13 cellular contexts compared by ENCODE assay signal in the genomic region with DNA sequence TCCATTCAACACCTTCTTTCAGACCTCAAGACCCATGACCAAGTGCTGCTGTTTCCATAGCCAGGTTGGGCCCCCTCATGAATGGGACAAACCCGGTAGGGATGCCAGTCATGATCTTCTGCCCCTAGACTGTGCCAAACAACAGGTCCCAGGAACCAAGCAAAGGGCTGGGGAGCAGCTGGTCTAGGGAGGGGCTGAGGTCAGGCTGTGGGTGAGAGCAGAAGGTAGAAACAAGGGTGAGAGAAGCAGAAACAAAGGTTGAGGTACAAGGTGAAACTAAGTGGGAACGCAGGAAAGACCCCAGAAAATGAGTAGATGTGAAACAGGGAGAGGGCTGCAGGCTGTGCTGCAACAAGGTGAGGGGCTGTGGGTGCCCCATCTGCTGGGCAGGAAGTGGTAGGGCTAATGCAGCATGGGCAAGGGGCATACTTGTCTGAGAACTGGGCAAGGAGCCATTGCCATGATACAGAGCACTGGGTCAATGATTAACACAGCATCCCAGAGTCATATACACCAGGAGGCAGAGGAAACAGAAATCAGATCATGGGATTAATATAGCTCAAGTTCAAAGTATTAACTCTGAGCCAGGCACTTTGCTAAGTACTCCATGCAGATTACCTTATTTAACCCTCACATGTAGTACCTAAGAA. TPM values are rescaled to one million over a fixed set of nuclear protein-coding genes. Genes with fewer than 3 reads are reported as not detected.
DNase-seq lines count a peak whose midpoint lies in the region; ATAC-seq and TF ChIP-seq lines count a peak whose summit lies in the region.
"Had no signal": no experiment of that assay in that cellular context is flagged by ENCODE, and none has a peak within 500 bp of the region (broad histone marks: within the 10 kb centered on the region; RNA-seq: fewer than 3 reads in every experiment).

No MANE protein-coding gene starts in this region.

- peak in 4 of 7 experiments; percentile 46 to 50 (median 48) for TF ChIP-seq CTCF in body of pancreas (IDR thresholded peaks at IDR 0.05)

- 71 to 89% methylated on average over 2 of the region's 2 CpGs for WGBS in body of pancreas, 2 donors

- in situ Hi-C loops in HAP-1 (cut with MboI; ENCODE audit: low sequenced_read_pairs): no loop called here

- TF ChIP-seq POLR2A in body of pancreas (IDR thresholded peaks at IDR 0.05): no peak

- H3K36me3 ChIP-seq in body of pancreas (replicated peaks in 1 of 2; ENCODE audit: insufficient read depth in 1 of 2, low read depth in 2 of 2) (no peaks in the 10 kb centered on the region), HAP-1 (replicated peaks) (no peaks in the 10 kb centered on the region)
- H3K36me3 ChIP-seq: BLaER1 had no signal

- no peaks in the 10 kb centered on the region for H3K27me3 ChIP-seq in body of pancreas
- H3K27me3 ChIP-seq in HAP-1 (ENCODE audit: low read depth): no peaks in the 10 kb centered on the region
- H3K27me3 ChIP-seq: BLaER1 had no signal

- H3K4me3 ChIP-seq in body of pancreas: no peak overlapping the region
- H3K4me3 ChIP-seq in HAP-1: no peak overlapping the region
- H3K4me3 ChIP-seq: BLaER1 had no signal

- intact Hi-C loops in body of pancreas (cut with DNase I): no loop called here

- H3K4me1 ChIP-seq in body of pancreas (peaks cover 14% of the 10 kb centered on the region), HAP-1 (no peaks in the 10 kb centered on the region)
- H3K4me1 ChIP-seq: BLaER1 had no signal

- H3K9me3 ChIP-seq in body of pancreas (no peaks in the 10 kb centered on the region), HAP-1 (no peaks in the 10 kb centered on the region)
- H3K9me3 ChIP-seq: BLaER1 had no signal

- DNase-seq in DMS53 (lab: John Stamatoyannopoulos, UW) (peak; percentile 89), HT-29 (ENCODE audit: low spot score) (peak; percentile 87), body of pancreas (peak; percentile 62 to 87 (median 82)), mucosa of gallbladder (ENCODE audit: low spot score) (peak; percentile 69), HAP-1 (ENCODE audit: low spot score in 2 of 2) (no peak), SKM-1 treated with dmso at 0.1 percent for 144 hours (lab: John Stamatoyannopoulos, UW; ENCODE audit: unreplicated experiment) (no peak), OCI-M1 (lab: John Stamatoyannopoulos, UW) (no peak)
- no peak for DNase-seq in stimulated activated CD4-positive, alpha-beta T cell treated with anti-CD3 and anti-CD28 coated beads, Interleukin-2, amount 100 ng/mL, for 48 hours
- DNase-seq: activated CD4-positive, alpha-beta T cell treated with anti-CD3 and anti-CD28 coated beads for 4 hours; NCI-H1694 treated with DMSO at 0.1 percent for 48 hours; NCI-H748 treated with DMSO at 0.1 percent for 48 hours; stimulated activated naive CD8-positive, alpha-beta T cell treated with anti-CD3 and anti-CD28 coated beads, Interleukin-15, amount 100 ng/mL, for 72 hours had no signal

- H3K27ac ChIP-seq in body of pancreas: peak overlapping the region in 3 of 4 donors; percentile 11 to 36 (median 18)
- H3K27ac ChIP-seq: BLaER1 had no signal

- peak; percentile 90 for ATAC-seq in body of pancreas
- ATAC-seq: stimulated activated naive CD8-positive, alpha-beta T cell treated with anti-CD3 and anti-CD28 coated beads, Interleukin-15, amount 100 ng/mL, for 72 hours had no signal

RNA-seq across cellular contexts. Expression of a gene that starts 45.9 kb away (rescaled TPM):
- not detected in 2 replicates for total RNA-seq in HT-29 (2014; rRNA removed; shearing (Covaris generic))
- total RNA-seq in body of pancreas (10 to 100 TPM; 23.1 to 73.7 TPM), mucosa of gallbladder (0.58 TPM)

Comparison
In these comparisons a context has a peak if more than half of its experiments do, and no peak if none do; other contexts are left out.
1. DNase-seq: peak in DMS53 (single experiment), HT-29 (single experiment), body of pancreas (4 of 4) and mucosa of gallbladder (single experiment); none in HAP-1 (0 of 2), stimulated activated CD4-positive, alpha-beta T cell treated with anti-CD3 and anti-CD28 coated beads, Interleukin-2, amount 100 ng/mL, for 48 hours (0 of 2), SKM-1 treated with dmso at 0.1 percent for 144 hours (single experiment) and OCI-M1 (single experiment).
2. RNA of a gene that starts 45.9 kb away (total RNA-seq): 23.1 to 73.7 TPM in body of pancreas; 0.58 TPM in mucosa of gallbladder (single experiment) and not detected in HT-29; every median in the first group is over 10 times any median in the second.